Comparison of ENCODE assay signal across 8 cellular contexts in genomic region chr20:49186535-49187329, GRCh38. TPM values are rescaled to one million over a fixed set of nuclear protein-coding genes. Genes with fewer than 3 reads are reported as not detected.
DNase-seq lines count a peak whose midpoint lies in the region; ATAC-seq and TF ChIP-seq lines count a peak whose summit lies in the region.

No MANE protein-coding gene starts in this region.

- H3K4me1 ChIP-seq in PC-9 (replicated peaks; ENCODE audit: insufficient read depth) (peaks cover 7% of the 10 kb centered on the region), neural progenitor cell (peaks cover 6% of the 10 kb centered on the region), subcutaneous abdominal adipose tissue (ENCODE audit: control insufficient read depth in 5 of 5, insufficient read depth in 5 of 5, low read length in 5 of 5) (peaks cover 2 to 31% (median 22%) of the 10 kb centered on the region in 5 donors)

- no peak for ATAC-seq in GM18870 (IDR thresholded peaks at IDR 0.05; ENCODE audit: unreplicated experiment)

- H3K27me3 ChIP-seq in PC-9 (ENCODE audit: insufficient read depth, low read depth) (no peaks in the 10 kb centered on the region), neural progenitor cell (no peaks in the 10 kb centered on the region), subcutaneous abdominal adipose tissue (ENCODE audit: control insufficient read depth in 5 of 5, insufficient read depth in 4 of 5, low read length in 5 of 5) (no peaks in the 10 kb centered on the region)

- peak overlapping the region; percentile 73 for H2AFZ ChIP-seq in PC-9
- no peak overlapping the region for H2AFZ ChIP-seq in neural progenitor cell (replicated peaks)

- H3K36me3 ChIP-seq in PC-9 (ENCODE audit: low read depth) (peaks cover 7% of the 10 kb centered on the region; the same call in 1 of the 2 replicates), neural progenitor cell (no peaks in the 10 kb centered on the region), subcutaneous abdominal adipose tissue (ENCODE audit: control insufficient read depth in 5 of 5, insufficient read depth in 5 of 5, low read length in 5 of 5) (no peaks in the 10 kb centered on the region)

- H4K20me1 ChIP-seq in PC-9 (ENCODE audit: insufficient read depth) (peaks cover 53% of the 10 kb centered on the region), neural progenitor cell (ENCODE audit: low read depth) (peaks cover 60% of the 10 kb centered on the region)

- H3K9me3 ChIP-seq in PC-9 (ENCODE audit: insufficient read depth, low read depth) (no peaks in the 10 kb centered on the region), neural progenitor cell (ENCODE audit: low read depth) (no peaks in the 10 kb centered on the region), subcutaneous abdominal adipose tissue (ENCODE audit: control insufficient read depth in 5 of 5, low read length in 5 of 5) (no peaks in the 10 kb centered on the region)

- H3K79me2 ChIP-seq in PC-9 (ENCODE audit: low read depth) (peaks cover 60% of the 10 kb centered on the region), neural progenitor cell (ENCODE audit: low read depth) (peaks cover 64% of the 10 kb centered on the region)

- no peaks in the 10 kb centered on the region for H3K27me3 Mint-ChIP-seq in neural progenitor cell (ENCODE audit: insufficient read depth, low read depth)

- peak overlapping the region; percentile 94 for H3K4me3 Mint-ChIP-seq in neural progenitor cell

- H3K9ac ChIP-seq in neural progenitor cell (peak overlapping the region; percentile 84), subcutaneous abdominal adipose tissue (ENCODE audit: low read length in 5 of 5) (peak overlapping the region; percentile 63 to 92 (median 87))

- H3K4me2 ChIP-seq in PC-9 (peak overlapping the region; percentile 79), neural progenitor cell (peak overlapping the region; percentile 93)

- H3K4me3 ChIP-seq in PC-9 (peak overlapping the region; percentile 99), neural progenitor cell (peak overlapping the region; percentile 96), subcutaneous abdominal adipose tissue (ENCODE audit: low read depth in 1 of 5, low read length in 5 of 5) (peak overlapping the region; percentile 83 to 96 (median 88))

- H3F3A ChIP-seq in PC-9 (ENCODE audit: insufficient read depth, low read depth), result peaks cover 4% of the 10 kb centered on the region; the same call in 1 of the 2 replicates
- H3F3A ChIP-seq in neural progenitor cell (ENCODE audit: low read depth), result peaks cover 5% of the 10 kb centered on the region

- POLR2A ChIA-PET in PC-9 (lab: Charles Lee; ENCODE audit: unreplicated experiment), result interaction anchor here (0.6 to 0.7 kb wide), 2 partner anchors 10 to 30 kb away, joined by 3 to 14 read pairs; no protein-coding TSS in a partner anchor

- no peaks in the 10 kb centered on the region for H3K9me2 ChIP-seq in PC-9 (ENCODE audit: insufficient read depth)

- CTCF ChIA-PET in PC-9 (lab: Charles Lee), result interaction anchor here (1.0 kb wide), 1 partner anchor 7 kb away, joined by 4 read pairs; no protein-coding TSS in a partner anchor

- H3K27ac ChIP-seq in PC-9, result peak overlapping the region; percentile 16
- H3K27ac ChIP-seq in neural progenitor cell, result no peak overlapping the region
- H3K27ac ChIP-seq in subcutaneous abdominal adipose tissue (ENCODE audit: low read depth, low read length), result peak overlapping the region; percentile 82

- peaks cover 7% of the 10 kb centered on the region for H3K36me3 Mint-ChIP-seq in neural progenitor cell

- H3K9me3 Mint-ChIP-seq in neural progenitor cell, result no peaks in the 10 kb centered on the region

- peaks cover 29% of the 10 kb centered on the region for H3K4me1 Mint-ChIP-seq in neural progenitor cell

- DNase-seq in NCI-H2196 (lab: John Stamatoyannopoulos, UW; ENCODE audit: unreplicated experiment) (peak; percentile 15), NCI-H2196 treated with DMSO at 0.1 percent for 48 hours (lab: John Stamatoyannopoulos, UW; ENCODE audit: unreplicated experiment) (no peak), PC-9 (peak; percentile 49 to 52), activated T-helper 1 cell treated with Interleukin-2 at 50 U/mL for 16 hours (ENCODE audit: low read depth) (peak; percentile 39), fibroblast of peridontal ligament (ENCODE audit: extremely low read depth) (peak; percentile 63), neural progenitor cell (ENCODE audit: low spot score) (peak; percentile 49)

- intact Hi-C loops in PC-9 (cut with micrococcal nuclease; ENCODE audit: unreplicated experiment), result no loop called here

- H3K27ac Mint-ChIP-seq in neural progenitor cell, result peak overlapping the region; percentile 63

- BruUV-seq in PC-9 (replicated peaks; lab: Mats Ljungman, UMichigan), result TSS peak; percentile 47

- no peak for TF ChIP-seq CTCF in PC-9 (conservative IDR thresholded peaks at IDR 0.05)
- TF ChIP-seq CTCF in neural progenitor cell (IDR thresholded peaks at IDR 0.05), result no peak

RNA-seq across cellular contexts. Expression of gene STAU1, which starts 1.4 kb away (rescaled TPM):
- 127 and 153 TPM in 2 replicates for total RNA-seq in PC-9 (2021)
- total RNA-seq in neural progenitor cell (ENCODE audit: low replicate concordance), result 80.6 and 96.0 TPM in 2 replicates

RNA-seq across cellular contexts. Expression of gene DDX27, which starts 32.5 kb away (rescaled TPM):
- 50.6 and 64.4 TPM in 2 replicates for total RNA-seq in PC-9 (2021)
- 27.3 and 29.1 TPM in 2 replicates for total RNA-seq in neural progenitor cell (ENCODE audit: low replicate concordance)
